Comparison of ENCODE assay signal across 8 cellular contexts in genomic region chr18:23967321-23968089, GRCh38. TPM values are rescaled to one million over a fixed set of nuclear protein-coding genes. Genes with fewer than 3 reads are reported as not detected.
DNase-seq lines count a peak whose midpoint lies in the region; ATAC-seq and TF ChIP-seq lines count a peak whose summit lies in the region.

No MANE protein-coding gene starts in this region.

- peaks cover 0 to 3% of the 10 kb centered on the region in 2 donors for H3K9me3 Mint-ChIP-seq in activated naive CD4-positive, alpha-beta T cell treated with anti-CD3 and anti-CD28 coated beads, Interleukin-2, amount 50 U/mL, for 72 hours
- no peaks in the 10 kb centered on the region for H3K9me3 Mint-ChIP-seq in HFFc6

- H3K27me3 ChIP-seq in DND-41 (ENCODE audit: insufficient read depth, low read length, poor library complexity) = no peaks in the 10 kb centered on the region

- no peaks in the 10 kb centered on the region for H4K20me1 ChIP-seq in DND-41 (ENCODE audit: insufficient read depth, low read length)

- peak overlapping the region; percentile 40 for H2AFZ ChIP-seq in DND-41 (ENCODE audit: low read depth, low read length)

- H3K27me3 Mint-ChIP-seq in HFFc6 (ENCODE audit: insufficient read depth) = peaks cover 8% of the 10 kb centered on the region

- no peak overlapping the region for H3K27ac Mint-ChIP-seq in activated naive CD4-positive, alpha-beta T cell treated with anti-CD3 and anti-CD28 coated beads, Interleukin-2, amount 50 U/mL, for 72 hours
- no peak overlapping the region for H3K27ac Mint-ChIP-seq in HFFc6

- H3K36me3 Mint-ChIP-seq in activated naive CD4-positive, alpha-beta T cell treated with anti-CD3 and anti-CD28 coated beads, Interleukin-2, amount 50 U/mL, for 72 hours = peaks cover 0 to 9% of the 10 kb centered on the region in 2 donors
- no peaks in the 10 kb centered on the region for H3K36me3 Mint-ChIP-seq in HFFc6 (ENCODE audit: low read depth)

- TF ChIP-seq CTCF in DND-41 (IDR thresholded peaks at IDR 0.05; ENCODE audit: borderline replicate concordance, extremely low read depth, low read length, poor library complexity, severe bottlenecking) = no peak
- TF ChIP-seq CTCF in HFFc6 (IDR thresholded peaks at IDR 0.05) = no peak

- H3K4me2 ChIP-seq in DND-41 (ENCODE audit: insufficient read depth, low read length) = peak overlapping the region; percentile 54

- H3K4me1 Mint-ChIP-seq in HFFc6 (ENCODE audit: low read depth) = peaks cover 5% of the 10 kb centered on the region; the same call in 1 of the 2 replicates

- peak; percentile 69 for ATAC-seq in DND-41 (ENCODE audit: insufficient read depth, low read depth)
- ATAC-seq in GM21360 (IDR thresholded peaks at IDR 0.05; ENCODE audit: unreplicated experiment) = peak; percentile 55
- ATAC-seq in activated naive CD4-positive, alpha-beta T cell treated with anti-CD3 and anti-CD28 coated beads, Interleukin-2, amount 50 U/mL, for 72 hours = peak; percentile 41 to 84
- no peak for ATAC-seq in SK-N-SH treated with all-trans-retinoic acid at 6 μM for 48 hours

- peaks cover 68% of the 10 kb centered on the region for H3K4me1 ChIP-seq in DND-41 (ENCODE audit: insufficient read depth, low read length)

- H3K36me3 ChIP-seq in DND-41 (ENCODE audit: insufficient read depth, low read length) = no peaks in the 10 kb centered on the region

- H3K9ac ChIP-seq in DND-41 (ENCODE audit: low read depth, low read length) = peak overlapping the region; percentile 47

- H3K27ac ChIP-seq in DND-41 (ENCODE audit: low read length) = peak overlapping the region; percentile 94

- no peaks in the 10 kb centered on the region for H3K79me2 ChIP-seq in DND-41 (ENCODE audit: insufficient read depth, low read length)

- peak overlapping the region in 1 of 2 experiments; percentile 27; a peak in 2 of 4 replicates for H3K4me3 ChIP-seq in DND-41 (ENCODE audit: low read depth in 1 of 2, low read length in 2 of 2)

- no peak overlapping the region for H3K4me3 Mint-ChIP-seq in HFFc6

- H3K9me3 ChIP-seq in DND-41 (ENCODE audit: insufficient read depth, low read length, severe bottlenecking) = no peaks in the 10 kb centered on the region

- DNase-seq in DND-41 (peak; percentile 80), KG1 (lab: John Stamatoyannopoulos, UW) (peak; percentile 20), HFFc6 (no peak), kidney glomerular epithelial cell (lab: John Stamatoyannopoulos, UW) (no peak), NCI-H82 treated with DMSO at 0.1 percent for 48 hours (lab: John Stamatoyannopoulos, UW; ENCODE audit: unreplicated experiment) (no peak)
- peak in 1 of 2 donors; percentile 61 for DNase-seq in activated naive CD4-positive, alpha-beta T cell treated with anti-CD3 and anti-CD28 coated beads, Interleukin-2, amount 50 U/mL, for 72 hours (ENCODE audit: low spot score in 2 of 2)

TF ChIP-seq in SK-N-SH treated with all-trans-retinoic acid at 6 μM for 48 hours, 23 proteins besides CTCF, POLR2A, EP300 and RAD21:
- TF ChIP-seq SNAI2 (CRISPR knock-in tag; IDR thresholded peaks at IDR 0.05) (no peak), CSRNP3 (CRISPR knock-in tag; IDR thresholded peaks at IDR 0.05) (no peak), CREB5 (CRISPR knock-in tag; IDR thresholded peaks at IDR 0.05; ENCODE audit: low read depth) (no peak), ZNF8 (CRISPR knock-in tag; IDR thresholded peaks at IDR 0.05) (no peak), ZFP3 (CRISPR knock-in tag; IDR thresholded peaks at IDR 0.05) (no peak), TSHZ2 (CRISPR knock-in tag; IDR thresholded peaks at IDR 0.05) (no peak), OSR1 (CRISPR knock-in tag; IDR thresholded peaks at IDR 0.05) (no peak), ESRRG (CRISPR knock-in tag; IDR thresholded peaks at IDR 0.05) (no peak), ZC3H10 (CRISPR knock-in tag; IDR thresholded peaks at IDR 0.05) (no peak), ZNF70 (CRISPR knock-in tag; IDR thresholded peaks at IDR 0.05) (no peak)

RNA-seq across cellular contexts. Expression of gene TTC39C, which starts 47.0 kb away (rescaled TPM):
- total RNA-seq in activated naive CD4-positive, alpha-beta T cell treated with anti-CD3 and anti-CD28 coated beads, Interleukin-2, amount 50 U/mL, for 72 hours = 10 to 100 TPM; 44.0 to 46.2 TPM
- 10 to 100 TPM; 10.1 to 21.3 (median 17.4) TPM for total RNA-seq in HFFc6 (2021; fragmentation: NEBNext Ultra II Directional; extraction: Animal tissue kit (Norgen Biotek cat#: 25700))

Comparison
In these comparisons a context has a peak if more than half of its experiments do, and no peak if none do; other contexts are left out.
1. DNase-seq: peak in DND-41 (single experiment) and KG1 (single experiment); none in HFFc6 (single experiment), kidney glomerular epithelial cell (single experiment) and NCI-H82 treated with DMSO at 0.1 percent for 48 hours (single experiment).